ENCODE assay signal across 1 cellular context in the genomic region with DNA sequence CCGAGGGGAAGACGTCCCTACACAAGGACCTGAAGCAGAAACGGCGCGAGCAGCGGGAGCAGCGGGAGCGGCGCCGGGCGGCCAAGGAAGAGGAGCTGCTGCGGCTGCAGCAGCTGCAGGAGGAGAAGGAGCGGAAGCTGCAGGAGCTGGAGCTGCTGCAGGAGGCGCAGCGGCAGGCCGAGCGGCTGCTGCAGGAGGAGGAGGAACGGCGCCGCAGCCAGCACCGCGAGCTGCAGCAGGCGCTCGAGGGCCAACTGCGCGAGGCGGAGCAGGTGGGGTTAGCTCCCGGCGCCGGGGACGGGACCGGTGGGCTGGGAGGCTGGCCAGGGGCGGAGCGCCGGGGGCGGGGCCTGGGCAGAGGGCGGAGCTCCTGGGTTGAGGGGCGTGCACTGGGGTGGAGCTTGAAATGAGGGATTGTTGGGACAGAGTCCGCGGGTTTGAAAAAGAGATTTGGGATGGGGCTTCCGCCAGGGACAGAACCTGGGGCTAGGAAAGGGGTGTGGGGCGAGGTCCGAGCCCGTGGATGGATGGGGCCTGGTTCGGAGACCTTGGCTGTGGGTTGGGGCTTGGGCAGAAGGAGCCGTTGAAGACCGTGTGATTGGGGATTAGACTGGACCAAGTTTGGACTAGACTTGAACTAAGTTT.
TF ChIP-seq lines count a peak whose summit lies in the region.

No MANE protein-coding gene starts in this region.

TF ChIP-seq in HepG2, 621 proteins besides CTCF, POLR2A, EP300 and RAD21 (continued from another document and continues in another):
- TF ChIP-seq, protein P1, sequence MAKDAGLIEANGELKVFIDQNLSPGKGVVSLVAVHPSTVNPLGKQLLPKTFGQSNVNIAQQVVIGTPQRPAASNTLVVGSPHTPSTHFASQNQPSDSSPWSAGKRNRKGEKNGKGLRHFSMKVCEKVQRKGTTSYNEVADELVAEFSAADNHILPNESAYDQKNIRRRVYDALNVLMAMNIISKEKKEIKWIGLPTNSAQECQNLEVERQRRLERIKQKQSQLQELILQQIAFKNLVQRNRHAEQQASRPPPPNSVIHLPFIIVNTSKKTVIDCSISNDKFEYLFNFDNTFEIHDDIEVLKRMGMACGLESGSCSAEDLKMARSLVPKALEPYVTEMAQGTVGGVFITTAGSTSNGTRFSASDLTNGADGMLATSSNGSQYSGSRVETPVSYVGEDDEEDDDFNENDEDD (CRISPR knock-in tag; IDR thresholded peaks at IDR 0.05; ENCODE audit: borderline replicate concordance): peak; percentile 91
- TF ChIP-seq, protein P2, sequence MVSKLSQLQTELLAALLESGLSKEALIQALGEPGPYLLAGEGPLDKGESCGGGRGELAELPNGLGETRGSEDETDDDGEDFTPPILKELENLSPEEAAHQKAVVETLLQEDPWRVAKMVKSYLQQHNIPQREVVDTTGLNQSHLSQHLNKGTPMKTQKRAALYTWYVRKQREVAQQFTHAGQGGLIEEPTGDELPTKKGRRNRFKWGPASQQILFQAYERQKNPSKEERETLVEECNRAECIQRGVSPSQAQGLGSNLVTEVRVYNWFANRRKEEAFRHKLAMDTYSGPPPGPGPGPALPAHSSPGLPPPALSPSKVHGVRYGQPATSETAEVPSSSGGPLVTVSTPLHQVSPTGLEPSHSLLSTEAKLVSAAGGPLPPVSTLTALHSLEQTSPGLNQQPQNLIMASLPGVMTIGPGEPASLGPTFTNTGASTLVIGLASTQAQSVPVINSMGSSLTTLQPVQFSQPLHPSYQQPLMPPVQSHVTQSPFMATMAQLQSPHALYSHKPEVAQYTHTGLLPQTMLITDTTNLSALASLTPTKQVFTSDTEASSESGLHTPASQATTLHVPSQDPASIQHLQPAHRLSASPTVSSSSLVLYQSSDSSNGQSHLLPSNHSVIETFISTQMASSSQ (IDR thresholded peaks at IDR 0.05; ENCODE audit: low read depth): 0 out of 2 replicates have a peak, but pooled peaks have one; percentile 31
- TF ChIP-seq, protein P2 (CRISPR knock-in tag; IDR thresholded peaks at IDR 0.05; ENCODE audit: borderline replicate concordance): peak; percentile 78
- TF ChIP-seq ETV6 (CRISPR knock-in tag; conservative IDR thresholded peaks at IDR 0.05): no peak
- peak; percentile 73 for TF ChIP-seq ZSCAN25 (CRISPR knock-in tag; IDR thresholded peaks at IDR 0.05)
- TF ChIP-seq PAX8 (CRISPR knock-in tag; IDR thresholded peaks at IDR 0.05; ENCODE audit: borderline replicate concordance): peak; percentile 69; the same call in 1 of the 2 replicates
- no peak for TF ChIP-seq NFE2 (CRISPR knock-in tag; IDR thresholded peaks at IDR 0.05)
- TF ChIP-seq, protein P3, sequence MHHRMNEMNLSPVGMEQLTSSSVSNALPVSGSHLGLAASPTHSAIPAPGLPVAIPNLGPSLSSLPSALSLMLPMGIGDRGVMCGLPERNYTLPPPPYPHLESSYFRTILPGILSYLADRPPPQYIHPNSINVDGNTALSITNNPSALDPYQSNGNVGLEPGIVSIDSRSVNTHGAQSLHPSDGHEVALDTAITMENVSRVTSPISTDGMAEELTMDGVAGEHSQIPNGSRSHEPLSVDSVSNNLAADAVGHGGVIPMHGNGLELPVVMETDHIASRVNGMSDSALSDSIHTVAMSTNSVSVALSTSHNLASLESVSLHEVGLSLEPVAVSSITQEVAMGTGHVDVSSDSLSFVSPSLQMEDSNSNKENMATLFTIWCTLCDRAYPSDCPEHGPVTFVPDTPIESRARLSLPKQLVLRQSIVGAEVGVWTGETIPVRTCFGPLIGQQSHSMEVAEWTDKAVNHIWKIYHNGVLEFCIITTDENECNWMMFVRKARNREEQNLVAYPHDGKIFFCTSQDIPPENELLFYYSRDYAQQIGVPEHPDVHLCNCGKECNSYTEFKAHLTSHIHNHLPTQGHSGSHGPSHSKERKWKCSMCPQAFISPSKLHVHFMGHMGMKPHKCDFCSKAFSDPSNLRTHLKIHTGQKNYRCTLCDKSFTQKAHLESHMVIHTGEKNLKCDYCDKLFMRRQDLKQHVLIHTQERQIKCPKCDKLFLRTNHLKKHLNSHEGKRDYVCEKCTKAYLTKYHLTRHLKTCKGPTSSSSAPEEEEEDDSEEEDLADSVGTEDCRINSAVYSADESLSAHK (CRISPR knock-in tag; IDR thresholded peaks at IDR 0.05; ENCODE audit: borderline replicate concordance): no peak
- TF ChIP-seq MEIS1 (CRISPR knock-in tag; IDR thresholded peaks at IDR 0.05; ENCODE audit: borderline replicate concordance): peak; percentile 52; the same call in 1 of the 2 replicates
- TF ChIP-seq ZNF253 (CRISPR knock-in tag; IDR thresholded peaks at IDR 0.05; ENCODE audit: borderline replicate concordance): no peak; the same call in 1 of the 2 replicates
- peak; percentile 46; the same call in 1 of the 2 replicates for TF ChIP-seq ZBTB7B (CRISPR knock-in tag; IDR thresholded peaks at IDR 0.05)
- no peak for TF ChIP-seq HNRNPUL1 (IDR thresholded peaks at IDR 0.05; ENCODE audit: low read depth, low read length)
- no peak; the same call in 1 of the 2 replicates for TF ChIP-seq CENPT (CRISPR knock-in tag; IDR thresholded peaks at IDR 0.05; ENCODE audit: low read depth)
- TF ChIP-seq, protein P4, sequence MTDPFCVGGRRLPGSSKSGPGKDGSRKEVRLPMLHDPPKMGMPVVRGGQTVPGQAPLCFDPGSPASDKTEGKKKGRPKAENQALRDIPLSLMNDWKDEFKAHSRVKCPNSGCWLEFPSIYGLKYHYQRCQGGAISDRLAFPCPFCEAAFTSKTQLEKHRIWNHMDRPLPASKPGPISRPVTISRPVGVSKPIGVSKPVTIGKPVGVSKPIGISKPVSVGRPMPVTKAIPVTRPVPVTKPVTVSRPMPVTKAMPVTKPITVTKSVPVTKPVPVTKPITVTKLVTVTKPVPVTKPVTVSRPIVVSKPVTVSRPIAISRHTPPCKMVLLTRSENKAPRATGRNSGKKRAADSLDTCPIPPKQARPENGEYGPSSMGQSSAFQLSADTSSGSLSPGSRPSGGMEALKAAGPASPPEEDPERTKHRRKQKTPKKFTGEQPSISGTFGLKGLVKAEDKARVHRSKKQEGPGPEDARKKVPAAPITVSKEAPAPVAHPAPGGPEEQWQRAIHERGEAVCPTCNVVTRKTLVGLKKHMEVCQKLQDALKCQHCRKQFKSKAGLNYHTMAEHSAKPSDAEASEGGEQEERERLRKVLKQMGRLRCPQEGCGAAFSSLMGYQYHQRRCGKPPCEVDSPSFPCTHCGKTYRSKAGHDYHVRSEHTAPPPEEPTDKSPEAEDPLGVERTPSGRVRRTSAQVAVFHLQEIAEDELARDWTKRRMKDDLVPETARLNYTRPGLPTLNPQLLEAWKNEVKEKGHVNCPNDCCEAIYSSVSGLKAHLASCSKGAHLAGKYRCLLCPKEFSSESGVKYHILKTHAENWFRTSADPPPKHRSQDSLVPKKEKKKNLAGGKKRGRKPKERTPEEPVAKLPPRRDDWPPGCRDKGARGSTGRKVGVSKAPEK (CRISPR knock-in tag; IDR thresholded peaks at IDR 0.05; ENCODE audit: borderline replicate concordance): peak; percentile 95; the same call in 1 of the 2 replicates
- TF ChIP-seq ZNF138 (CRISPR knock-in tag; IDR thresholded peaks at IDR 0.05; ENCODE audit: low read depth): no peak
- peak; percentile 21 for TF ChIP-seq ZNF652 (CRISPR knock-in tag; IDR thresholded peaks at IDR 0.05; ENCODE audit: borderline replicate concordance, low read depth)
- TF ChIP-seq MED1 (CRISPR knock-in tag; IDR thresholded peaks at IDR 0.05): peak; percentile 80
- TF ChIP-seq ZNF672 (CRISPR knock-in tag; IDR thresholded peaks at IDR 0.05): no peak
- peak; percentile 37; the same call in 1 of the 2 replicates for TF ChIP-seq GATAD1 (CRISPR knock-in tag; IDR thresholded peaks at IDR 0.05)
- TF ChIP-seq CC2D1A (CRISPR knock-in tag; IDR thresholded peaks at IDR 0.05): no peak
- no peak for TF ChIP-seq PHF21A (CRISPR knock-in tag; IDR thresholded peaks at IDR 0.05)
- TF ChIP-seq, protein P5, sequence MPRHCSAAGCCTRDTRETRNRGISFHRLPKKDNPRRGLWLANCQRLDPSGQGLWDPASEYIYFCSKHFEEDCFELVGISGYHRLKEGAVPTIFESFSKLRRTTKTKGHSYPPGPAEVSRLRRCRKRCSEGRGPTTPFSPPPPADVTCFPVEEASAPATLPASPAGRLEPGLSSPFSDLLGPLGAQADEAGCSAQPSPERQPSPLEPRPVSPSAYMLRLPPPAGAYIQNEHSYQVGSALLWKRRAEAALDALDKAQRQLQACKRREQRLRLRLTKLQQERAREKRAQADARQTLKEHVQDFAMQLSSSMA (CRISPR knock-in tag; IDR thresholded peaks at IDR 0.05): peak; percentile 71; the same call in 1 of the 2 replicates
- peak; percentile 90 for TF ChIP-seq HNRNPK (IDR thresholded peaks at IDR 0.05; ENCODE audit: low read depth, low read length, poor library complexity, severe bottlenecking)
- 0 out of 2 replicates have a peak, but pooled peaks have one; percentile 40 for TF ChIP-seq ZFAT (CRISPR knock-in tag; conservative IDR thresholded peaks at IDR 0.05)
- TF ChIP-seq ZNF335 (CRISPR knock-in tag; IDR thresholded peaks at IDR 0.05): no peak; the same call in 1 of the 2 replicates
- peak; percentile 67; the same call in 1 of the 2 replicates for TF ChIP-seq ISX (CRISPR knock-in tag; conservative IDR thresholded peaks at IDR 0.05)
- no peak for TF ChIP-seq RFX1 (IDR thresholded peaks at IDR 0.05)
- TF ChIP-seq ZNF619 (CRISPR knock-in tag; IDR thresholded peaks at IDR 0.05): no peak; the same call in 1 of the 2 replicates
- TF ChIP-seq, protein P6, sequence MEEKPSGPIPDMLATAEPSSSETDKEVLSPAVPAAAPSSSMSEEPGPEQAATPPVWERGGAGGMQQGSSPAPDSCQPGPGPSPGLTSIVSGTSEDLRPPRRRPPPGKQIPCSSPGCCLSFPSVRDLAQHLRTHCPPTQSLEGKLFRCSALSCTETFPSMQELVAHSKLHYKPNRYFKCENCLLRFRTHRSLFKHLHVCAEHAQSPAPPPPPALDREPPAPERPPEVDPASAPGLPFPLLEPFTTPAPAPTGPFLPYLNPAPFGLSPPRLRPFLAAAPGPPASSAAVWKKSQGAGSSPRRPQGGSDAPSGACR (CRISPR knock-in tag; IDR thresholded peaks at IDR 0.05): peak; percentile 94
- no peak for TF ChIP-seq HDAC6 (IDR thresholded peaks at IDR 0.05; ENCODE audit: low read depth, low read length)
- TF ChIP-seq ARNT2 (CRISPR knock-in tag; IDR thresholded peaks at IDR 0.05; ENCODE audit: low read depth): no peak; the same call in none of the 2 replicates
- peak; percentile 39; the same call in 1 of the 2 replicates for TF ChIP-seq ZNF790 (CRISPR knock-in tag; IDR thresholded peaks at IDR 0.05; ENCODE audit: borderline replicate concordance)
- TF ChIP-seq, protein P7, sequence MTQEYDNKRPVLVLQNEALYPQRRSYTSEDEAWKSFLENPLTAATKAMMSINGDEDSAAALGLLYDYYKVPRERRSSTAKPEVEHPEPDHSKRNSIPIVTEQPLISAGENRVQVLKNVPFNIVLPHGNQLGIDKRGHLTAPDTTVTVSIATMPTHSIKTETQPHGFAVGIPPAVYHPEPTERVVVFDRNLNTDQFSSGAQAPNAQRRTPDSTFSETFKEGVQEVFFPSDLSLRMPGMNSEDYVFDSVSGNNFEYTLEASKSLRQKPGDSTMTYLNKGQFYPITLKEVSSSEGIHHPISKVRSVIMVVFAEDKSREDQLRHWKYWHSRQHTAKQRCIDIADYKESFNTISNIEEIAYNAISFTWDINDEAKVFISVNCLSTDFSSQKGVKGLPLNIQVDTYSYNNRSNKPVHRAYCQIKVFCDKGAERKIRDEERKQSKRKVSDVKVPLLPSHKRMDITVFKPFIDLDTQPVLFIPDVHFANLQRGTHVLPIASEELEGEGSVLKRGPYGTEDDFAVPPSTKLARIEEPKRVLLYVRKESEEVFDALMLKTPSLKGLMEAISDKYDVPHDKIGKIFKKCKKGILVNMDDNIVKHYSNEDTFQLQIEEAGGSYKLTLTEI (CRISPR knock-in tag; conservative IDR thresholded peaks at IDR 0.05): no peak
- TF ChIP-seq, protein P8, sequence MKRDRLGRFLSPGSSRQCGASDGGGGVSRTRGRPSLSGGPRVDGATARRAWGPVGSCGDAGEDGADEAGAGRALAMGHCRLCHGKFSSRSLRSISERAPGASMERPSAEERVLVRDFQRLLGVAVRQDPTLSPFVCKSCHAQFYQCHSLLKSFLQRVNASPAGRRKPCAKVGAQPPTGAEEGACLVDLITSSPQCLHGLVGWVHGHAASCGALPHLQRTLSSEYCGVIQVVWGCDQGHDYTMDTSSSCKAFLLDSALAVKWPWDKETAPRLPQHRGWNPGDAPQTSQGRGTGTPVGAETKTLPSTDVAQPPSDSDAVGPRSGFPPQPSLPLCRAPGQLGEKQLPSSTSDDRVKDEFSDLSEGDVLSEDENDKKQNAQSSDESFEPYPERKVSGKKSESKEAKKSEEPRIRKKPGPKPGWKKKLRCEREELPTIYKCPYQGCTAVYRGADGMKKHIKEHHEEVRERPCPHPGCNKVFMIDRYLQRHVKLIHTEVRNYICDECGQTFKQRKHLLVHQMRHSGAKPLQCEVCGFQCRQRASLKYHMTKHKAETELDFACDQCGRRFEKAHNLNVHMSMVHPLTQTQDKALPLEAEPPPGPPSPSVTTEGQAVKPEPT (CRISPR knock-in tag; IDR thresholded peaks at IDR 0.05; ENCODE audit: low read depth): peak; percentile 67; the same call in 1 of the 2 replicates
- TF ChIP-seq ZNF7 (CRISPR knock-in tag; IDR thresholded peaks at IDR 0.05): no peak
- TF ChIP-seq ZNF629 (CRISPR knock-in tag; conservative IDR thresholded peaks at IDR 0.05): peak; percentile 51
- 0 out of 2 replicates have a peak, but pooled peaks have one; percentile 3 for TF ChIP-seq KDM1A (CRISPR knock-in tag; IDR thresholded peaks at IDR 0.05)
- TF ChIP-seq IRF2 (CRISPR knock-in tag; IDR thresholded peaks at IDR 0.05): peak; percentile 52; the same call in 1 of the 2 replicates
- TF ChIP-seq ZBTB42 (CRISPR knock-in tag; IDR thresholded peaks at IDR 0.05): peak; percentile 87
